Comparison of ENCODE assay signal across 10 cellular contexts in the genomic region with DNA sequence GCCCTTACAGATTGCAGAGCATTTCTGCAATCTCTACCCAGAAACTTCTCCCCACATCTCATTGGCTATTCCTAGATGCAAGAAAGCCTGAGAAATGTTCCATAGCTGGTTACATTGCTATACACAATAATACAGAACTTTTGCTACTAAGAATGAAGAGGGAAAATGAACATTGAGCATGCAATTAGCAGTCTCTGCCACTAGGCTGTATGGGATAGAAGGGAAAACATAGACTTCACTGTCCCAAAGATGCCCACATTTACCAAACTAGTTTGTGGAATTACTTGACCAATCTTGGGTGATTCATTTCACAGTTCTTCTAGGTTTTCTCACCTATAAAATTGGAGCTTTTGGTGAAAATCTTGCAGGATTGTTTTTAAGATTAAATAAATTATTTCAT.
DNase-seq lines count a peak whose midpoint lies in the region; TF ChIP-seq lines count a peak whose summit lies in the region.
"Had no signal": no experiment of that assay in that cellular context is flagged by ENCODE, and none has a peak within 500 bp of the region (broad histone marks: within the 10 kb centered on the region; RNA-seq: fewer than 3 reads in every experiment).

No MANE protein-coding gene starts in this region.

- H3K4me1 ChIP-seq in breast epithelium, result no peaks in the 10 kb centered on the region
- no peaks in the 10 kb centered on the region for H3K4me1 ChIP-seq in colonic mucosa
- H3K4me1 ChIP-seq in testis, result peaks cover 3% of the 10 kb centered on the region

- H3K27ac Mint-ChIP-seq in MCF 10A (ENCODE audit: low read depth, unreplicated experiment), result no peak overlapping the region
- H3K27ac Mint-ChIP-seq: CD14-positive monocyte had no signal

- H3K9me3 ChIP-seq in breast epithelium (no peaks in the 10 kb centered on the region), colonic mucosa (no peaks in the 10 kb centered on the region), testis (no peaks in the 10 kb centered on the region)

- intact Hi-C loops in MCF 10A (cut with micrococcal nuclease), result loop anchor here (1.0 kb wide), 1 partner anchor 508 kb away; no protein-coding TSS in a partner anchor
- intact Hi-C loops in breast epithelium (cut with DNase I; ENCODE audit: low total_unique reads), result no loop called here
- intact Hi-C loops in colonic mucosa (cut with DNase I), result no loop called here
- intact Hi-C loops in testis (cut with DNase I; ENCODE audit: low total_unique reads), result no loop called here

- POLR2A ChIA-PET in MCF 10A (lab: Yijun Ruan, JAX), result interaction anchor here (1.8 kb wide), 1 partner anchor 26 kb away, joined by 4 read pairs; no protein-coding TSS in a partner anchor

- no peak for TF ChIP-seq POLR2A in breast epithelium (IDR thresholded peaks at IDR 0.05)
- TF ChIP-seq POLR2A in testis (IDR thresholded peaks at IDR 0.05), result no peak

- peak; percentile 44 for TF ChIP-seq RAD21 in Ishikawa (IDR thresholded peaks at IDR 0.05; ENCODE audit: low read depth)

- peak; percentile 32 for DNase-seq in MCF 10A (ENCODE audit: unreplicated experiment)
- DNase-seq in breast epithelium (ENCODE audit: low spot score in 2 of 2), result no peak
- no peak for DNase-seq in colonic mucosa
- DNase-seq in testis, result no peak
- DNase-seq in DMS79 treated with DMSO at 0.1 percent for 48 hours (lab: John Stamatoyannopoulos, UW), result no peak
- DNase-seq in stimulated activated CD4-positive, alpha-beta T cell treated with anti-CD3 and anti-CD28 coated beads, Interleukin-2, amount 100 ng/mL, for 24 hours, result no peak
- no peak for DNase-seq in GDM1 (lab: John Stamatoyannopoulos, UW)
- DNase-seq: NCI-H1092 had no signal

- no peak overlapping the region for H3K4me3 Mint-ChIP-seq in MCF 10A (ENCODE audit: unreplicated experiment)
- H3K4me3 Mint-ChIP-seq: CD14-positive monocyte had no signal

- no peaks in the 10 kb centered on the region for H3K4me1 Mint-ChIP-seq in MCF 10A (ENCODE audit: insufficient read depth, unreplicated experiment)
- H3K4me1 Mint-ChIP-seq: CD14-positive monocyte had no signal

- H3K27me3 ChIP-seq in breast epithelium (no peaks in the 10 kb centered on the region), colonic mucosa (no peaks in the 10 kb centered on the region), testis (no peaks in the 10 kb centered on the region)

- no peak overlapping the region for H3K9ac ChIP-seq in colonic mucosa (ENCODE audit: low read depth in 2 of 2, low read length in 2 of 2)

- TF ChIP-seq CTCF in MCF 10A (IDR thresholded peaks at IDR 0.05; ENCODE audit: unreplicated experiment) (peak; percentile 35), breast epithelium (IDR thresholded peaks at IDR 0.05) (peak in 1 of 3 donors; percentile 12), colonic mucosa (IDR thresholded peaks at IDR 0.05) (peak; percentile 12), testis (IDR thresholded peaks at IDR 0.05) (peak in 2 of 3 experiments; percentile 28 to 48)

- no peak for TF ChIP-seq EP300 in Ishikawa (IDR thresholded peaks at IDR 0.05; ENCODE audit: borderline replicate concordance)

- H3K36me3 Mint-ChIP-seq in MCF 10A (ENCODE audit: insufficient read depth, unreplicated experiment), result no peaks in the 10 kb centered on the region
- H3K36me3 Mint-ChIP-seq: CD14-positive monocyte had no signal

- CTCF ChIA-PET in MCF 10A (lab: Yijun Ruan, JAX), result interaction anchor here (0.6 to 2.2 kb wide), 13 partner anchors 9 to 505 kb away, joined by 3 to 7 read pairs (median 4); no protein-coding TSS in a partner anchor

- H3K27ac ChIP-seq in breast epithelium (no peak overlapping the region), colonic mucosa (no peak overlapping the region), testis (no peak overlapping the region)

- BruUV-seq in MCF 10A (replicated peaks; lab: Mats Ljungman, UMichigan), result no TSS peak

- no peaks in the 10 kb centered on the region for H3K9me3 Mint-ChIP-seq in MCF 10A (ENCODE audit: unreplicated experiment)

- no peaks in the 10 kb centered on the region for H3K36me3 ChIP-seq in breast epithelium
- H3K36me3 ChIP-seq in colonic mucosa, result no peaks in the 10 kb centered on the region
- H3K36me3 ChIP-seq in testis (ENCODE audit: low read depth, missing control alignments), result no peaks in the 10 kb centered on the region

- no peak overlapping the region for H3K4me3 ChIP-seq in breast epithelium
- no peak overlapping the region for H3K4me3 ChIP-seq in colonic mucosa
- H3K4me3 ChIP-seq in testis, result no peak overlapping the region

- H3K27me3 Mint-ChIP-seq in MCF 10A (ENCODE audit: insufficient read depth, unreplicated experiment), result no peaks in the 10 kb centered on the region

TF ChIP-seq in Ishikawa, 13 proteins besides CTCF, POLR2A, EP300 and RAD21:
- TF ChIP-seq FOXM1 (IDR thresholded peaks at IDR 0.05; ENCODE audit: borderline replicate concordance, low read depth), result no peak
- TF ChIP-seq, protein P1, sequence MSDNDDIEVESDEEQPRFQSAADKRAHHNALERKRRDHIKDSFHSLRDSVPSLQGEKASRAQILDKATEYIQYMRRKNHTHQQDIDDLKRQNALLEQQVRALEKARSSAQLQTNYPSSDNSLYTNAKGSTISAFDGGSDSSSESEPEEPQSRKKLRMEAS (IDR thresholded peaks at IDR 0.05), result no peak
- TF ChIP-seq EGR1 (IDR thresholded peaks at IDR 0.05), result no peak
- TF ChIP-seq CREB1 (IDR thresholded peaks at IDR 0.05; ENCODE audit: low read depth), result no peak
- TF ChIP-seq, protein P2, sequence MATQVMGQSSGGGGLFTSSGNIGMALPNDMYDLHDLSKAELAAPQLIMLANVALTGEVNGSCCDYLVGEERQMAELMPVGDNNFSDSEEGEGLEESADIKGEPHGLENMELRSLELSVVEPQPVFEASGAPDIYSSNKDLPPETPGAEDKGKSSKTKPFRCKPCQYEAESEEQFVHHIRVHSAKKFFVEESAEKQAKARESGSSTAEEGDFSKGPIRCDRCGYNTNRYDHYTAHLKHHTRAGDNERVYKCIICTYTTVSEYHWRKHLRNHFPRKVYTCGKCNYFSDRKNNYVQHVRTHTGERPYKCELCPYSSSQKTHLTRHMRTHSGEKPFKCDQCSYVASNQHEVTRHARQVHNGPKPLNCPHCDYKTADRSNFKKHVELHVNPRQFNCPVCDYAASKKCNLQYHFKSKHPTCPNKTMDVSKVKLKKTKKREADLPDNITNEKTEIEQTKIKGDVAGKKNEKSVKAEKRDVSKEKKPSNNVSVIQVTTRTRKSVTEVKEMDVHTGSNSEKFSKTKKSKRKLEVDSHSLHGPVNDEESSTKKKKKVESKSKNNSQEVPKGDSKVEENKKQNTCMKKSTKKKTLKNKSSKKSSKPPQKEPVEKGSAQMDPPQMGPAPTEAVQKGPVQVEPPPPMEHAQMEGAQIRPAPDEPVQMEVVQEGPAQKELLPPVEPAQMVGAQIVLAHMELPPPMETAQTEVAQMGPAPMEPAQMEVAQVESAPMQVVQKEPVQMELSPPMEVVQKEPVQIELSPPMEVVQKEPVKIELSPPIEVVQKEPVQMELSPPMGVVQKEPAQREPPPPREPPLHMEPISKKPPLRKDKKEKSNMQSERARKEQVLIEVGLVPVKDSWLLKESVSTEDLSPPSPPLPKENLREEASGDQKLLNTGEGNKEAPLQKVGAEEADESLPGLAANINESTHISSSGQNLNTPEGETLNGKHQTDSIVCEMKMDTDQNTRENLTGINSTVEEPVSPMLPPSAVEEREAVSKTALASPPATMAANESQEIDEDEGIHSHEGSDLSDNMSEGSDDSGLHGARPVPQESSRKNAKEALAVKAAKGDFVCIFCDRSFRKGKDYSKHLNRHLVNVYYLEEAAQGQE (IDR thresholded peaks at IDR 0.05; ENCODE audit: low read depth), result no peak
- TF ChIP-seq, protein P3, sequence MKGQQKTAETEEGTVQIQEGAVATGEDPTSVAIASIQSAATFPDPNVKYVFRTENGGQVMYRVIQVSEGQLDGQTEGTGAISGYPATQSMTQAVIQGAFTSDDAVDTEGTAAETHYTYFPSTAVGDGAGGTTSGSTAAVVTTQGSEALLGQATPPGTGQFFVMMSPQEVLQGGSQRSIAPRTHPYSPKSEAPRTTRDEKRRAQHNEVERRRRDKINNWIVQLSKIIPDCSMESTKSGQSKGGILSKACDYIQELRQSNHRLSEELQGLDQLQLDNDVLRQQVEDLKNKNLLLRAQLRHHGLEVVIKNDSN (IDR thresholded peaks at IDR 0.05), result no peak
- TF ChIP-seq TCF12 (IDR thresholded peaks at IDR 0.05; ENCODE audit: low read depth), result no peak
- no peak for TF ChIP-seq CEBPB (IDR thresholded peaks at IDR 0.05)
- no peak for TF ChIP-seq YY1 (IDR thresholded peaks at IDR 0.05; ENCODE audit: low read depth)
- no peak for TF ChIP-seq NFIC (IDR thresholded peaks at IDR 0.05)
- no peak for TF ChIP-seq TEAD4 (IDR thresholded peaks at IDR 0.05)
